ENCODE assay signal across 19 cellular contexts in the genomic region with DNA sequence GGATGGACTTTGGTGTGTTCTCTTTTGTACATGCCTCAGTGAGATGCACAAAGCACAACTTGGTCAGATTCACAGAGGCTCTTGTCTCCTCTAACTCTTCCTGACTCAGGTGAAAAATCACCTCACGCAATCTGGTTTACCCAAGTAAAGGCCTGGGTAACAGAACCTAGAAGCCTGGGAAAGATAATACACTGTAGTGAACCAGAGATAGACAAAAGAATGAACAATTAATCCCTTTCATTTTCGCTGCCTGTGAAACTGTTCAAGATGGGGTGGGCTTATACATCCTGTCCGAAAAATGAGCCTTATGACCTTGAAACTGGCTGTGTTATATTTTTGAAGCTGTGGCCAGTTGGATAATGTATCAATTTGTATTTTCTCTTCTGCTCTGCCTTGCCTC.
"Had no signal": no experiment of that assay in that cellular context is flagged by ENCODE, and none has a peak within 500 bp of the region (broad histone marks: within the 10 kb centered on the region; RNA-seq: fewer than 3 reads in every experiment).

No MANE protein-coding gene starts in this region.

- DNase-seq: dermis blood vessel endothelial cell; dorsolateral prefrontal cortex; effector CD4-positive, alpha-beta T cell; effector memory CD4-positive, alpha-beta T cell; foreskin keratinocyte; heart left ventricle; hypothalamus; left cardiac atrium; left lung; left ventricle myocardium superior; lower lobe of right lung; mesenchymal stem cell; mucosa of descending colon; naive B cell had no signal

- H3K27ac ChIP-seq: coronary artery, dorsolateral prefrontal cortex, esophagus muscularis mucosa, foreskin keratinocyte, gastroesophageal sphincter, heart left ventricle, hepatocyte, left lung, lower lobe of right lung had no signal

- H3K27me3 ChIP-seq: dorsolateral prefrontal cortex, esophagus muscularis mucosa, foreskin keratinocyte, gastroesophageal sphincter, heart left ventricle, hepatocyte, left lung had no signal

- H3K79me2 ChIP-seq: hepatocyte had no signal

- H3K4me1 Mint-ChIP-seq: mesothelial cell of epicardium, naive B cell had no signal

- H3K36me3 ChIP-seq: esophagus muscularis mucosa, gastroesophageal sphincter, heart left ventricle, left lung, lower lobe of right lung had no signal

- H3K27ac Mint-ChIP-seq: mesothelial cell of epicardium, naive B cell had no signal

- H3K4me3 ChIP-seq: coronary artery, dorsolateral prefrontal cortex, esophagus muscularis mucosa, gastroesophageal sphincter, heart left ventricle, hepatocyte, left lung, lower lobe of right lung, mucosa of descending colon had no signal

- ATAC-seq: foreskin keratinocyte, gastroesophageal sphincter, heart left ventricle, left cardiac atrium, left lung, left ventricle myocardium superior, lower lobe of right lung, mucosa of descending colon had no signal

- H3K27me3 Mint-ChIP-seq: naive B cell had no signal

- H3K4me3 Mint-ChIP-seq: mesothelial cell of epicardium, naive B cell had no signal

- H3K9me3 ChIP-seq: esophagus muscularis mucosa, gastroesophageal sphincter, lower lobe of right lung had no signal

- H3K4me2 ChIP-seq: hepatocyte had no signal

- H3K4me1 ChIP-seq: esophagus muscularis mucosa, foreskin keratinocyte, gastroesophageal sphincter, heart left ventricle, left lung, lower lobe of right lung had no signal

- H3K36me3 Mint-ChIP-seq: mesothelial cell of epicardium, naive B cell had no signal

- H2AFZ ChIP-seq: hepatocyte had no signal
